8 cellular contexts compared by ENCODE assay signal in the genomic region with DNA sequence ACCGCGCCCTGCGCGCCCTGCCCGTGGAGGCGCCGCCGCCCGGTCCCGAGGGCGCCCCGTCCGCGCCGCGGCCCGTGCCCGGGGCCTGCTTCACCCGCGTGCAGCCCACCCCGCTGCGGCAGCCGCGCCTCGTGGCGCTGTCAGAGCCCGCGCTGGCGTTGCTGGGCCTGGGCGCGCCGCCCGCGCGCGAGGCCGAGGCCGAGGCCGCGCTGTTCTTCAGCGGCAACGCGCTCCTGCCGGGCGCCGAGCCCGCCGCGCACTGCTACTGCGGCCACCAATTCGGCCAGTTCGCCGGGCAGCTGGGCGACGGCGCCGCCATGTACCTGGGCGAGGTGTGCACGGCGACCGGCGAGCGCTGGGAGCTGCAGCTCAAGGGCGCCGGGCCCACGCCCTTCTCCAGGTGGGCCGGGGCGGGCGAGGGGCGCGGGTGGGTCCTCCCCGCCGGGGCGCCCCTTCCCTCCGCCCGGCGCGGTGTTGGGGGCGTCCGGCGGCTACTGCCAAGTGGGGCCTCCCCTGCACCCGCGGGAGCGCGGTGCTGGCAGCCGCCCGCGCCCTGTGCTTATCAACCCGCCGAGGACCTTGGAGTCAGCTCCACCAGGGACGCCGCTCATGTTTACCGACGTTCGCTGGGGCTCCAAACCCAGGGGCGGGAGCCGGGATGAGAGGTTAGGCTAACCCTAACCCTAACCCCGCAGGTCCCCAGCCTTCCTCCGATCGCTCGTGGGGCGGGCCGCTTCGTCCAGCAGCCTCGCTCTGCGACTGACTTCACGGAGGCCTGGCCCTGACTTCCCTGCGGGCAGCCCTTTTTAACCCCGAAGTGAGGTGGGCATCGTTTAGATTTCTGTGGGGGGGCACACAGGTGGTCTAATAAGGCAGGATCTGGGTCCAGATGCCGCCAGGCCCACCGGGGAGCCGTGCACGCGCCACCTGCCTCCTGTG. TPM values are rescaled to one million over a fixed set of nuclear protein-coding genes. Genes with fewer than 3 reads are reported as not detected.
DNase-seq lines count a peak whose midpoint lies in the region; ATAC-seq and TF ChIP-seq lines count a peak whose summit lies in the region.

No MANE protein-coding gene starts in this region.

- POLR2A ChIA-PET in AG04450 (lab: Yijun Ruan, JAX), result no interaction called here

- in situ Hi-C loops in gastrocnemius medialis (cut with MboI; ENCODE audit: low sequenced_read_pairs in 4 of 4), result loop anchor here in 1 of 4 donors (10.0 kb wide), 1 partner anchor 267 kb away; no protein-coding TSS in a partner anchor

- intact Hi-C loops in left ventricle myocardium superior (cut with micrococcal nuclease) (no loop called here), gastrocnemius medialis (cut with DNase I; ENCODE audit: low total_unique reads) (loop anchor here (10.0 kb wide), 1 partner anchor 267 kb away; no protein-coding TSS in a partner anchor)

- H3K4me1 Mint-ChIP-seq in activated T-cell treated with anti-CD3 and anti-CD28 coated beads, Interleukin-2, amount 50 U/mL, for 72 hours (ENCODE audit: low read depth), result peaks cover 34% of the 10 kb centered on the region

- H3K36me3 Mint-ChIP-seq in activated T-cell treated with anti-CD3 and anti-CD28 coated beads, Interleukin-2, amount 50 U/mL, for 72 hours (ENCODE audit: insufficient read depth in 2 of 2), result peaks cover 4 to 5% of the 10 kb centered on the region in 2 donors

- DNase-seq in AG04450 (ENCODE audit: low read depth, low spot score) (no peak), GM19238 (ENCODE audit: insufficient read length, low spot score) (peak; percentile 44), left ventricle myocardium superior (peak; percentile 63), gastrocnemius medialis (no peak), NCI-H2107 (lab: John Stamatoyannopoulos, UW) (no peak), hippocampal formation (lab: John Stamatoyannopoulos, UW) (no peak)
- no peak for DNase-seq in activated T-cell treated with anti-CD3 and anti-CD28 coated beads, Interleukin-2, amount 50 U/mL, for 72 hours

- no peak for TF ChIP-seq POLR2A in gastrocnemius medialis (IDR thresholded peaks at IDR 0.05)

- peaks cover 37 to 40% of the 10 kb centered on the region in 2 donors for H3K4me1 ChIP-seq in gastrocnemius medialis

- H3K4me3 Mint-ChIP-seq in activated T-cell treated with anti-CD3 and anti-CD28 coated beads, Interleukin-2, amount 50 U/mL, for 72 hours, result peak overlapping the region; percentile 83 to 91

- no peak for TF ChIP-seq CTCF in AG04450 (IDR thresholded peaks at IDR 0.05; ENCODE audit: low read depth, low read length)
- no peak for TF ChIP-seq CTCF in gastrocnemius medialis (IDR thresholded peaks at IDR 0.05 in 4 of 5, conservative IDR thresholded peaks at IDR 0.05 in 1 of 5)

- no peaks in the 10 kb centered on the region for H3K27me3 ChIP-seq in AG04450 (ENCODE audit: control insufficient read depth, insufficient read depth, low read length)
- H3K27me3 ChIP-seq in gastrocnemius medialis, result no peaks in the 10 kb centered on the region

- H3K9me3 ChIP-seq in AG04450 (ENCODE audit: control insufficient read depth, insufficient read depth, low read length), result no peaks in the 10 kb centered on the region; the same call in 1 of the 2 replicates
- H3K9me3 ChIP-seq in gastrocnemius medialis, result no peaks in the 10 kb centered on the region

- H3K4me3 ChIP-seq in AG04450 (ENCODE audit: low read depth, low read length), result peak overlapping the region; percentile 72
- H3K4me3 ChIP-seq in gastrocnemius medialis, result peak overlapping the region; percentile 60 to 91 (median 74)

- H3K27ac ChIP-seq in AG04450 (ENCODE audit: low read depth, low read length), result no peak overlapping the region
- peak overlapping the region; percentile 70 to 89 (median 82) for H3K27ac ChIP-seq in gastrocnemius medialis

- ATAC-seq in HG03342 (IDR thresholded peaks at IDR 0.05; ENCODE audit: unreplicated experiment) (peak; percentile 18), left ventricle myocardium superior (peak; percentile 15), gastrocnemius medialis (peak; percentile 40 to 57)
- ATAC-seq in activated T-cell treated with anti-CD3 and anti-CD28 coated beads, Interleukin-2, amount 50 U/mL, for 72 hours (replicated peaks in 1 of 2), result peak; percentile 41 to 42

- peaks cover 0 to 13% of the 10 kb centered on the region in 2 donors for H3K36me3 ChIP-seq in gastrocnemius medialis

- peak overlapping the region; percentile 83 for H3K27ac Mint-ChIP-seq in activated T-cell treated with anti-CD3 and anti-CD28 coated beads, Interleukin-2, amount 50 U/mL, for 72 hours

- H3K9me3 Mint-ChIP-seq in activated T-cell treated with anti-CD3 and anti-CD28 coated beads, Interleukin-2, amount 50 U/mL, for 72 hours, result no peaks in the 10 kb centered on the region

- CTCF ChIA-PET in AG04450 (lab: Charles Lee), result no interaction called here

- no peaks in the 10 kb centered on the region for H3K27me3 Mint-ChIP-seq in activated T-cell treated with anti-CD3 and anti-CD28 coated beads, Interleukin-2, amount 50 U/mL, for 72 hours (ENCODE audit: low read depth)

RNA-seq across cellular contexts. Expression of gene SELENOO, which starts 0.6 kb away (rescaled TPM):
- polyA plus RNA-seq in AG04450 (2011; rRNA removed), result 6.8 and 9.4 TPM in 2 replicates
- polyA minus RNA-seq in AG04450 (2011; rRNA and poly(A)+ RNA removed), result 3.4 and 4.9 TPM in 2 replicates
- total RNA-seq in activated T-cell treated with anti-CD3 and anti-CD28 coated beads, Interleukin-2, amount 50 U/mL, for 72 hours, result 10 to 100 TPM; 17.6 to 19.4 TPM
- total RNA-seq in left ventricle myocardium superior (14.5 TPM), gastrocnemius medialis (10 to 100 TPM; 26.4 to 54.9 (median 34.0) TPM)

RNA-seq across cellular contexts. Expression of gene TRABD, which starts 15.7 kb away (rescaled TPM):
- polyA plus RNA-seq in AG04450 (2011; rRNA removed), result 8.7 and 11.8 TPM in 2 replicates
- 7.1 and 9.2 TPM in 2 replicates for polyA minus RNA-seq in AG04450 (2011; rRNA and poly(A)+ RNA removed)
- total RNA-seq in activated T-cell treated with anti-CD3 and anti-CD28 coated beads, Interleukin-2, amount 50 U/mL, for 72 hours, result 100 to 1,000 TPM; 108 to 125 TPM
- 23.8 TPM for total RNA-seq in left ventricle myocardium superior
- total RNA-seq in gastrocnemius medialis, result 10 to 100 TPM; 21.4 to 30.3 (median 24.5) TPM

RNA-seq across cellular contexts. Expression of gene PANX2, which starts 30.9 kb away (rescaled TPM):
- 0.93 and 1.1 TPM in 2 replicates for polyA plus RNA-seq in AG04450 (2011; rRNA removed)
- 0.17 and 0.28 TPM in 2 replicates for polyA minus RNA-seq in AG04450 (2011; rRNA and poly(A)+ RNA removed)
- 1 to 10 TPM; 3.8 to 8.0 TPM for total RNA-seq in activated T-cell treated with anti-CD3 and anti-CD28 coated beads, Interleukin-2, amount 50 U/mL, for 72 hours
- total RNA-seq in left ventricle myocardium superior (0.40 TPM), gastrocnemius medialis (under 1 TPM in 2 of 4 donors, not detected in 2; 0.40 to 0.83 TPM)

RNA-seq across cellular contexts. Expression of gene TUBGCP6, which starts 43.4 kb away (rescaled TPM):
- 8.5 and 10.8 TPM in 2 replicates for polyA plus RNA-seq in AG04450 (2011; rRNA removed)
- 11.9 and 12.7 TPM in 2 replicates for polyA minus RNA-seq in AG04450 (2011; rRNA and poly(A)+ RNA removed)
- 10 to 100 TPM; 64.9 to 69.7 TPM for total RNA-seq in activated T-cell treated with anti-CD3 and anti-CD28 coated beads, Interleukin-2, amount 50 U/mL, for 72 hours
- total RNA-seq in left ventricle myocardium superior (18.4 TPM), gastrocnemius medialis (10 to 100 TPM; 18.7 to 27.4 (median 19.2) TPM)

RNA-seq across cellular contexts. Expression of gene HDAC10, which starts 49.6 kb away (rescaled TPM):
- 7.0 and 9.9 TPM in 2 replicates for polyA plus RNA-seq in AG04450 (2011; rRNA removed)
- 7.4 and 9.7 TPM in 2 replicates for polyA minus RNA-seq in AG04450 (2011; rRNA and poly(A)+ RNA removed)
- 10 to 100 TPM; 52.1 to 57.4 TPM for total RNA-seq in activated T-cell treated with anti-CD3 and anti-CD28 coated beads, Interleukin-2, amount 50 U/mL, for 72 hours
- total RNA-seq in left ventricle myocardium superior (12.7 TPM), gastrocnemius medialis (10 to 100 TPM in 2 of 4 donors, 1 to 10 TPM in 2; 4.1 to 24.9 (median 8.6) TPM)

Comparison
In these comparisons a context has a peak if more than half of its experiments do, and no peak if none do; other contexts are left out.
1. DNase-seq: peak in GM19238 (single experiment) and left ventricle myocardium superior (single experiment); none in AG04450 (single experiment), activated T-cell treated with anti-CD3 and anti-CD28 coated beads, Interleukin-2, amount 50 U/mL, for 72 hours (0 of 2), gastrocnemius medialis (0 of 2), NCI-H2107 (single experiment) and hippocampal formation (0 of 2).
2. Peak in every context shown above with its lines, with median percentiles within 50 percentile points of each other: ATAC-seq.